23 cellular contexts compared by ENCODE assay signal in genomic region chr1:20936216-20936615, GRCh38.
"Had no signal": no experiment of that assay in that cellular context is flagged by ENCODE, and none has a peak within 500 bp of the region (broad histone marks: within the 10 kb centered on the region; RNA-seq: fewer than 3 reads in every experiment).

No MANE protein-coding gene starts in this region.

- H3K4me3 ChIP-seq: adrenal gland, SK-N-MC had no signal

- H3K4me1 ChIP-seq: adrenal gland had no signal

- H3K27ac Mint-ChIP-seq: activated CD4-positive, alpha-beta memory T cell treated with anti-CD3 and anti-CD28 coated beads, Interleukin-2, amount 10 ng/mL, durations not matched to agents 7 days and 5 days; activated CD4-positive, alpha-beta T cell treated with anti-CD3 and anti-CD28 coated beads for 36 hours; activated naive CD8-positive, alpha-beta T cell treated with anti-CD3 and anti-CD28 coated beads, Interleukin-2, amount 10 ng/mL, durations not matched to agents 7 days and 5 days; activated T-cell treated with anti-CD3 and anti-CD28 coated beads, Interleukin-2, amount 50 U/mL, for 72 hours; activated T-helper 2 cell treated with anti-CD3 and anti-CD28 coated beads, Interferon-gamma antibody, Interleukin-2, Interleukin-4, amounts not matched to agents 10 μg/mL and 5 μg/mL and 100 μg/mL, durations not matched to agents 14 hours and 24 hours and 36 hours had no signal

- H3K9me3 Mint-ChIP-seq: activated CD4-positive, alpha-beta memory T cell treated with anti-CD3 and anti-CD28 coated beads, Interleukin-2, amount 10 ng/mL, durations not matched to agents 7 days and 5 days; activated naive CD8-positive, alpha-beta T cell treated with anti-CD3 and anti-CD28 coated beads, Interleukin-2, amount 10 ng/mL, durations not matched to agents 7 days and 5 days; activated T-cell treated with anti-CD3 and anti-CD28 coated beads, Interleukin-2, amount 50 U/mL, for 72 hours; activated T-helper 2 cell treated with anti-CD3 and anti-CD28 coated beads, Interferon-gamma antibody, Interleukin-2, Interleukin-4, amounts not matched to agents 10 μg/mL and 5 μg/mL and 100 μg/mL, durations not matched to agents 14 hours and 24 hours and 36 hours had no signal

- H3K4me2 ChIP-seq: KMS-11 had no signal

- ATAC-seq: activated CD4-positive, alpha-beta T cell treated with anti-CD3 and anti-CD28 coated beads for 36 hours; activated T-cell treated with anti-CD3 and anti-CD28 coated beads, Interleukin-2, amount 50 U/mL, for 72 hours had no signal

- H3K4me3 Mint-ChIP-seq: activated CD4-positive, alpha-beta memory T cell treated with anti-CD3 and anti-CD28 coated beads, Interleukin-2, amount 10 ng/mL, durations not matched to agents 7 days and 5 days; activated CD4-positive, alpha-beta T cell treated with anti-CD3 and anti-CD28 coated beads for 36 hours; activated naive CD8-positive, alpha-beta T cell treated with anti-CD3 and anti-CD28 coated beads, Interleukin-2, amount 10 ng/mL, durations not matched to agents 7 days and 5 days; activated T-cell treated with anti-CD3 and anti-CD28 coated beads, Interleukin-2, amount 50 U/mL, for 72 hours had no signal

- H3K27me3 ChIP-seq: adrenal gland had no signal

- DNase-seq: activated CD4-positive, alpha-beta memory T cell treated with anti-CD3 and anti-CD28 coated beads, Interleukin-2, amount 10 ng/mL, durations not matched to agents 7 days and 5 days; activated CD4-positive, alpha-beta T cell treated with anti-CD3 and anti-CD28 coated beads for 36 hours; activated CD4-positive, alpha-beta T cell treated with anti-CD3 and anti-CD28 coated beads, Interleukin-2, amount 50 U/mL, for 1 hour; activated naive CD4-positive, alpha-beta T cell treated with anti-CD3 and anti-CD28 coated beads, Interleukin-2, amount 50 U/mL, for 16 hours; activated naive CD8-positive, alpha-beta T cell treated with anti-CD3 and anti-CD28 coated beads, Interleukin-2, amount 10 ng/mL, durations not matched to agents 7 days and 5 days; activated T-cell treated with anti-CD3 and anti-CD28 coated beads, Interleukin-2, amount 50 U/mL, for 72 hours; adrenal gland; anterior cingulate cortex; MV-4-11; NCI-H1092 treated with DMSO at 0.1 percent for 48 hours; NCI-H1417 treated with DMSO at 0.1 percent for 48 hours; NCI-H1694; NCI-H2029; NCI-H2107; NCI-H2171 treated with DMSO at 0.1 percent for 48 hours; NCI-H226; NCI-H526 treated with DMSO at 0.1 percent for 48 hours; NCI-H82; T-helper 1 cell; WERI-Rb-1 had no signal

- H3K27ac ChIP-seq: adrenal gland, KMS-11, SK-N-MC, WERI-Rb-1 had no signal

- H3K27me3 Mint-ChIP-seq: activated CD4-positive, alpha-beta T cell treated with anti-CD3 and anti-CD28 coated beads for 36 hours; activated naive CD8-positive, alpha-beta T cell treated with anti-CD3 and anti-CD28 coated beads, Interleukin-2, amount 10 ng/mL, durations not matched to agents 7 days and 5 days had no signal
